8 cellular contexts compared by ENCODE assay signal in the genomic region with DNA sequence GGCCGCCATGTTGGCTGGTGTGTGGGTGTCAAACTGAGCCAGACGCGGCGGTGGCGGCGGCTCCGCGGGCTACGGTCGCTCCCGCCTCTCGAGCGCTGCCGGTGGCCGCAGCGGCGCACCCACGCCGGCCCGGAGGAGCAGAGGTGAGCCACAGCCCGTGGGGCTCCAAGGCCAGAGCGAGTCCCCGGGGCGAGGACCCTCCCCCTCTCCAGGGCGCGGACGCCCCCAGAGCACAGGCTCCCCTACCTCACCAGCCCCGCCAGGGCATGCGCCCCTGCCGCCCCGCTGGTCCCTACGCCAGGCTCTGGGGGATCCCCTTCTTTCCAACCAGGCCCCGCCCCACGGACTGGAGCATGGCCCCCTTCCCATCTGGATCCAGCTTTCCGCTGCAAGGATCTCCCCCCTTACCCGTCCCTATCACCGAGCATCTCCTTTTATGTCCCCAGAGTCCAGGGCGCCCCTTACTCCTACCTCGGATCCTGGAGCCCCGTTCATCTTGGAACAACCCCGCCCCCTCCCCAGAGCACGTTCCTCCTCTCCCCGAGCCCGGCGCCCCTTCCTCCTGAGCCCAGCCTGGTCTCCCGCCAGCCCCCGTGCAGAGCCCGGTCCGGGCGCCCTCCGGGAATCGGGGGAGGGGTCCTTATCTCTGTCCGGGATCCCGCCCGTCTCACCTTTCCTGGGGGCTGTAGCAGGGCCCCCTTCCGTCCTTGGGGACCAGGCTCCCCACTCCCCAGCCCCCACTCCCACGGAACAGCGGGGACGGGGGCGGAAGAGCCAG. TPM values are rescaled to one million over a fixed set of nuclear protein-coding genes. Genes with fewer than 3 reads are reported as not detected.
DNase-seq lines count a peak whose midpoint lies in the region; ATAC-seq and TF ChIP-seq lines count a peak whose summit lies in the region.

No MANE protein-coding gene starts in this region.

- H3K27ac Mint-ChIP-seq in activated CD4-positive, alpha-beta memory T cell treated with anti-CD3 and anti-CD28 coated beads, Interleukin-2, amount 10 ng/mL, durations not matched to agents 7 days and 5 days: no peak overlapping the region
- H3K27ac Mint-ChIP-seq in neural progenitor cell: peak overlapping the region; percentile 66

- H3K9me3 Mint-ChIP-seq in activated CD4-positive, alpha-beta memory T cell treated with anti-CD3 and anti-CD28 coated beads, Interleukin-2, amount 10 ng/mL, durations not matched to agents 7 days and 5 days: no peaks in the 10 kb centered on the region
- H3K9me3 Mint-ChIP-seq in neural progenitor cell: no peaks in the 10 kb centered on the region

- H3K36me3 ChIP-seq in BLaER1 treated with 17β-estradiol and CSF1 and Interleukin-3, amounts not matched to agents 10 nM and 100 nM: no peaks in the 10 kb centered on the region
- H3K36me3 ChIP-seq in esophagus squamous epithelium (peaks cover 0 to 12% (median 0%) of the 10 kb centered on the region in 3 donors), neural progenitor cell (no peaks in the 10 kb centered on the region)

- intact Hi-C loops in esophagus squamous epithelium (cut with DNase I): no loop called here

- 0 to 2% methylated on average over 13 to 19 of the region's 60 CpGs for WGBS in esophagus squamous epithelium, 2 donors

- H3K9me3 ChIP-seq in BLaER1 treated with 17β-estradiol and CSF1 and Interleukin-3, amounts not matched to agents 10 nM and 100 nM (replicated peaks in 1 of 11): no peaks in the 10 kb centered on the region
- H3K9me3 ChIP-seq in esophagus squamous epithelium: no peaks in the 10 kb centered on the region
- H3K9me3 ChIP-seq in neural progenitor cell (ENCODE audit: low read depth): no peaks in the 10 kb centered on the region

- peak overlapping the region; percentile 59 to 82 (median 72); a peak in 21 of 22 replicates for H3K9ac ChIP-seq in BLaER1 treated with 17β-estradiol and CSF1 and Interleukin-3, amounts not matched to agents 10 nM and 100 nM
- peak overlapping the region; percentile 61 for H3K9ac ChIP-seq in neural progenitor cell

- H2AFZ ChIP-seq in neural progenitor cell (replicated peaks): peak overlapping the region; percentile 91

- H3K27me3 Mint-ChIP-seq in activated CD4-positive, alpha-beta memory T cell treated with anti-CD3 and anti-CD28 coated beads, Interleukin-2, amount 10 ng/mL, durations not matched to agents 7 days and 5 days: peaks cover 12% of the 10 kb centered on the region
- H3K27me3 Mint-ChIP-seq in neural progenitor cell (ENCODE audit: insufficient read depth, low read depth): peaks cover 2% of the 10 kb centered on the region

- H3K4me1 ChIP-seq in BLaER1 treated with 17β-estradiol and CSF1 and Interleukin-3, amounts not matched to agents 10 nM and 100 nM: peaks cover 0 to 7% (median 0%) of the 10 kb centered on the region in 10 experiments; a peak in 4 of 20 replicates
- peaks cover 6 to 44% (median 26%) of the 10 kb centered on the region in 3 donors for H3K4me1 ChIP-seq in esophagus squamous epithelium
- H3K4me1 ChIP-seq in neural progenitor cell: peaks cover 12% of the 10 kb centered on the region

- peak overlapping the region; percentile 75 to 88 (median 80) for H3K4me2 ChIP-seq in BLaER1 treated with 17β-estradiol and CSF1 and Interleukin-3, amounts not matched to agents 10 nM and 100 nM
- peak overlapping the region; percentile 91 for H3K4me2 ChIP-seq in neural progenitor cell

- H3K27ac ChIP-seq in BLaER1 treated with 17β-estradiol and CSF1 and Interleukin-3, amounts not matched to agents 10 nM and 100 nM: peak overlapping the region in 7 of 11 experiments; percentile 26 to 66 (median 48); a peak in 12 of 22 replicates
- H3K27ac ChIP-seq in esophagus squamous epithelium (peak overlapping the region; percentile 94 to 99 (median 96)), neural progenitor cell (no peak overlapping the region)

- POLR2A ChIA-PET in activated CD4-positive, alpha-beta memory T cell treated with anti-CD3 and anti-CD28 coated beads, Interleukin-2, amount 10 ng/mL, durations not matched to agents 7 days and 5 days (lab: Charles Lee): interaction anchor here (1.3 kb wide), 1 partner anchor 141 kb away, joined by 3 read pairs; a partner anchor contains a TSS

- H3K27me3 ChIP-seq in BLaER1 treated with 17β-estradiol and CSF1 and Interleukin-3, amounts not matched to agents 10 nM and 100 nM: peaks cover 25 to 39% (median 33%) of the 10 kb centered on the region in 11 experiments
- H3K27me3 ChIP-seq in esophagus squamous epithelium: no peaks in the 10 kb centered on the region
- H3K27me3 ChIP-seq in neural progenitor cell: no peaks in the 10 kb centered on the region

- DNase-seq in HK-2 (ENCODE audit: unreplicated experiment) (peak; percentile 36), esophagus squamous epithelium (lab: John Stamatoyannopoulos, UW) (no peak), neural progenitor cell (ENCODE audit: low spot score) (peak; percentile 72), ureter (ENCODE audit: low spot score) (peak; percentile 66), NOMO-1 treated with dmso at 0.1 percent for 144 hours (lab: John Stamatoyannopoulos, UW; ENCODE audit: unreplicated experiment) (no peak)
- no peak for DNase-seq in activated CD4-positive, alpha-beta memory T cell treated with anti-CD3 and anti-CD28 coated beads, Interleukin-2, amount 10 ng/mL, durations not matched to agents 7 days and 5 days

- H4K20me1 ChIP-seq in BLaER1 treated with 17β-estradiol and CSF1 and Interleukin-3, amounts not matched to agents 10 nM and 100 nM: peaks cover 0 to 22% (median 6%) of the 10 kb centered on the region in 11 experiments; a peak in 7 of 22 replicates
- peaks cover 38% of the 10 kb centered on the region for H4K20me1 ChIP-seq in neural progenitor cell (ENCODE audit: low read depth)

- H3K79me2 ChIP-seq in neural progenitor cell (ENCODE audit: low read depth): peaks cover 49% of the 10 kb centered on the region

- H3F3A ChIP-seq in neural progenitor cell (ENCODE audit: low read depth): peaks cover 11% of the 10 kb centered on the region

- H3K36me3 Mint-ChIP-seq in activated CD4-positive, alpha-beta memory T cell treated with anti-CD3 and anti-CD28 coated beads, Interleukin-2, amount 10 ng/mL, durations not matched to agents 7 days and 5 days (ENCODE audit: low read depth): no peaks in the 10 kb centered on the region
- peaks cover 5% of the 10 kb centered on the region for H3K36me3 Mint-ChIP-seq in neural progenitor cell

- CTCF ChIA-PET in activated CD4-positive, alpha-beta memory T cell treated with anti-CD3 and anti-CD28 coated beads, Interleukin-2, amount 10 ng/mL, durations not matched to agents 7 days and 5 days (lab: Charles Lee): no interaction called here

- H3K4me3 Mint-ChIP-seq in activated CD4-positive, alpha-beta memory T cell treated with anti-CD3 and anti-CD28 coated beads, Interleukin-2, amount 10 ng/mL, durations not matched to agents 7 days and 5 days: peak overlapping the region; percentile 80
- peak overlapping the region; percentile 96 for H3K4me3 Mint-ChIP-seq in neural progenitor cell

- peaks cover 2% of the 10 kb centered on the region for H3K4me1 Mint-ChIP-seq in activated CD4-positive, alpha-beta memory T cell treated with anti-CD3 and anti-CD28 coated beads, Interleukin-2, amount 10 ng/mL, durations not matched to agents 7 days and 5 days
- H3K4me1 Mint-ChIP-seq in neural progenitor cell: peaks cover 16% of the 10 kb centered on the region

- peak; percentile 47 for ATAC-seq in GM19372 (IDR thresholded peaks at IDR 0.05; ENCODE audit: low read depth, unreplicated experiment)

- H3K4me3 ChIP-seq in BLaER1 treated with 17β-estradiol and CSF1 and Interleukin-3, amounts not matched to agents 10 nM and 100 nM: peak overlapping the region; percentile 62 to 78 (median 68)
- H3K4me3 ChIP-seq in esophagus squamous epithelium: peak overlapping the region; percentile 57 to 99 (median 96)
- H3K4me3 ChIP-seq in neural progenitor cell: peak overlapping the region; percentile 94

- TF ChIP-seq POLR2A in esophagus squamous epithelium (IDR thresholded peaks at IDR 0.05): peak in 2 of 4 donors; percentile 74 to 83

- TF ChIP-seq CTCF in esophagus squamous epithelium (IDR thresholded peaks at IDR 0.05) (peak in 4 of 6 experiments; percentile 17 to 48 (median 34)), neural progenitor cell (IDR thresholded peaks at IDR 0.05) (peak; percentile 31)

RNA-seq across cellular contexts. Expression of a gene that starts 0.4 kb away (rescaled TPM):
- total RNA-seq in activated CD4-positive, alpha-beta memory T cell treated with anti-CD3 and anti-CD28 coated beads, Interleukin-2, amount 10 ng/mL, durations not matched to agents 7 days and 5 days: 1 to 10 TPM; 6.3 to 7.7 TPM
- total RNA-seq in esophagus squamous epithelium (10 to 100 TPM; 24.2 to 61.4 (median 56.1) TPM), neural progenitor cell (ENCODE audit: low replicate concordance) (30.5 and 36.2 TPM in 2 replicates), ureter (63.9 TPM)

Comparison
In these comparisons a context has a peak if more than half of its experiments do, and no peak if none do; other contexts are left out.
1. DNase-seq: peak in HK-2 (single experiment), neural progenitor cell (single experiment) and ureter (single experiment); none in activated CD4-positive, alpha-beta memory T cell treated with anti-CD3 and anti-CD28 coated beads, Interleukin-2, amount 10 ng/mL, durations not matched to agents 7 days and 5 days (single experiment), esophagus squamous epithelium (single experiment) and NOMO-1 treated with dmso at 0.1 percent for 144 hours (single experiment).
2. Peak in every context shown above with its lines, with median percentiles within 50 percentile points of each other: H3K4me3 ChIP-seq.